20 cellular contexts compared by ENCODE assay signal in genomic region chr12:130424858-130425697, GRCh38.
A peak's percentile ranks its signal among the peaks of the same experiment; 100 is the strongest.
DNase-seq lines count a peak whose midpoint lies in the region; ATAC-seq, FAIRE-seq and TF ChIP-seq lines count a peak whose summit lies in the region.
"Had no signal": no experiment of that assay in that cellular context is flagged by ENCODE, and none has a peak within 500 bp of the region (broad histone marks: within the 10 kb centered on the region; RNA-seq: fewer than 3 reads in every experiment).

No MANE protein-coding gene starts in this region.

- H3K36me3 ChIP-seq in H7 (replicated peaks; ENCODE audit: control insufficient read depth, insufficient read depth, low read length) (no peaks in the 10 kb centered on the region), spleen (no peaks in the 10 kb centered on the region)
- H3K36me3 ChIP-seq: Peyer's patch had no signal

- H3K27ac ChIP-seq in coronary artery (no peak overlapping the region), spleen (no peak overlapping the region)
- H3K27ac ChIP-seq: KMS-11, Peyer's patch had no signal

- H3K4me1 Mint-ChIP-seq in natural killer cell treated with Interleukin-12 subunit alpha and Interleukin-12 subunit beta and Interleukin-15 and Interleukin-18, amount 100 ng/mL, for 72 hours (ENCODE audit: low read depth in 2 of 2): no peaks in the 10 kb centered on the region
- no peaks in the 10 kb centered on the region for H3K4me1 Mint-ChIP-seq in chondrocyte (ENCODE audit: low read depth)
- no peaks in the 10 kb centered on the region for H3K4me1 Mint-ChIP-seq in activated T-cell treated with anti-CD3 and anti-CD28 coated beads, Interleukin-2, amount 50 U/mL, for 24 hours (ENCODE audit: low read depth)

- no peak for FAIRE-seq in D721Med (lab: Jason Lieb, UNC)

- peaks cover 0 to under 1% of the 10 kb centered on the region in 2 donors for H3K27me3 Mint-ChIP-seq in natural killer cell treated with Interleukin-12 subunit alpha and Interleukin-12 subunit beta and Interleukin-15 and Interleukin-18, amount 100 ng/mL, for 72 hours
- peaks cover 4% of the 10 kb centered on the region for H3K27me3 Mint-ChIP-seq in chondrocyte (ENCODE audit: low read depth)
- no peaks in the 10 kb centered on the region for H3K27me3 Mint-ChIP-seq in activated T-cell treated with anti-CD3 and anti-CD28 coated beads, Interleukin-2, amount 50 U/mL, for 24 hours

- H3K9me3 ChIP-seq in spleen: no peaks in the 10 kb centered on the region
- H3K9me3 ChIP-seq: BE2C, Peyer's patch had no signal

- TF ChIP-seq CTCF in coronary artery (IDR thresholded peaks at IDR 0.05) (no peak), spleen (IDR thresholded peaks at IDR 0.05 in 8 of 11, conservative IDR thresholded peaks at IDR 0.05 in 3 of 11) (no peak), chondrocyte (IDR thresholded peaks at IDR 0.05) (no peak), D721Med (IDR thresholded peaks at IDR 0.05; ENCODE audit: insufficient read depth, missing control alignments) (no peak)

- no peak overlapping the region for H3K4me3 Mint-ChIP-seq in natural killer cell treated with Interleukin-12 subunit alpha and Interleukin-12 subunit beta and Interleukin-15 and Interleukin-18, amount 100 ng/mL, for 72 hours
- no peak overlapping the region for H3K4me3 Mint-ChIP-seq in chondrocyte (ENCODE audit: unreplicated experiment)
- H3K4me3 Mint-ChIP-seq in activated T-cell treated with anti-CD3 and anti-CD28 coated beads, Interleukin-2, amount 50 U/mL, for 24 hours: no peak overlapping the region

- peak; percentile 14 to 15 for ATAC-seq in natural killer cell treated with Interleukin-12 subunit alpha and Interleukin-12 subunit beta and Interleukin-15 and Interleukin-18, amount 100 ng/mL, for 72 hours
- no peak for ATAC-seq in HG03460 (IDR thresholded peaks at IDR 0.05; ENCODE audit: unreplicated experiment)

- intact Hi-C loops in spleen (cut with DNase I; ENCODE audit: low total_unique reads): no loop called here

- no peaks in the 10 kb centered on the region for H3K4me1 ChIP-seq in spleen
- H3K4me1 ChIP-seq: BE2C, Peyer's patch had no signal

- H3K27ac Mint-ChIP-seq in natural killer cell treated with Interleukin-12 subunit alpha and Interleukin-12 subunit beta and Interleukin-15 and Interleukin-18, amount 100 ng/mL, for 72 hours: no peak overlapping the region
- H3K27ac Mint-ChIP-seq in chondrocyte (ENCODE audit: unreplicated experiment): no peak overlapping the region
- no peak overlapping the region for H3K27ac Mint-ChIP-seq in activated T-cell treated with anti-CD3 and anti-CD28 coated beads, Interleukin-2, amount 50 U/mL, for 24 hours

- H3K27me3 ChIP-seq in H7 (ENCODE audit: control insufficient read depth, insufficient read depth, low read length): no peaks in the 10 kb centered on the region
- H3K27me3 ChIP-seq in spleen (replicated peaks in 1 of 7): no peaks in the 10 kb centered on the region
- H3K27me3 ChIP-seq: BE2C, Peyer's patch had no signal

- WGBS in spleen, 5 donors: 84 to 93% (median 90%) methylated on average over 32 to 36 of the region's 36 CpGs

- no peaks in the 10 kb centered on the region for H3K36me3 Mint-ChIP-seq in natural killer cell treated with Interleukin-12 subunit alpha and Interleukin-12 subunit beta and Interleukin-15 and Interleukin-18, amount 100 ng/mL, for 72 hours
- H3K36me3 Mint-ChIP-seq in chondrocyte (ENCODE audit: low read depth): no peaks in the 10 kb centered on the region
- no peaks in the 10 kb centered on the region for H3K36me3 Mint-ChIP-seq in activated T-cell treated with anti-CD3 and anti-CD28 coated beads, Interleukin-2, amount 50 U/mL, for 24 hours (ENCODE audit: low read depth)

- H3K9me3 Mint-ChIP-seq in natural killer cell treated with Interleukin-12 subunit alpha and Interleukin-12 subunit beta and Interleukin-15 and Interleukin-18, amount 100 ng/mL, for 72 hours: no peaks in the 10 kb centered on the region
- H3K9me3 Mint-ChIP-seq in chondrocyte (ENCODE audit: low read depth): no peaks in the 10 kb centered on the region
- H3K9me3 Mint-ChIP-seq in activated T-cell treated with anti-CD3 and anti-CD28 coated beads, Interleukin-2, amount 50 U/mL, for 24 hours: no peaks in the 10 kb centered on the region

- H3K4me3 ChIP-seq in H7 (ENCODE audit: insufficient read depth, low read depth, low read length) (no peak overlapping the region), coronary artery (no peak overlapping the region), spleen (no peak overlapping the region)
- H3K4me3 ChIP-seq: Peyer's patch had no signal

- no peak for TF ChIP-seq POLR2A in spleen (IDR thresholded peaks at IDR 0.05)

- DNase-seq in H7 (peak; percentile 52), coronary artery (ENCODE audit: low spot score) (peak; percentile 70), spleen (peak; percentile 71), chondrocyte (ENCODE audit: low spot score) (no peak), D721Med (ENCODE audit: insufficient read length, low spot score) (no peak)
- DNase-seq in natural killer cell treated with Interleukin-12 subunit alpha and Interleukin-12 subunit beta and Interleukin-15 and Interleukin-18, amount 100 ng/mL, for 72 hours (ENCODE audit: low spot score): no peak
- DNase-seq in activated T-cell treated with anti-CD3 and anti-CD28 coated beads, Interleukin-2, amount 50 U/mL, for 24 hours: no peak
- DNase-seq: BE2C, EL, GOT3, IMR-90, NCI-H1092 treated with DMSO at 0.1 percent for 48 hours, NCI-H1436 treated with DMSO at 0.1 percent for 48 hours, NCI-H1930, NCI-H226, NCI-H524, NCI-H82, Peyer's patch had no signal

Comparison
In these comparisons a context has a peak if more than half of its experiments do, and no peak if none do; other contexts are left out.
1. DNase-seq: peak in H7 (single experiment), coronary artery (single experiment) and spleen (single experiment); none in natural killer cell treated with Interleukin-12 subunit alpha and Interleukin-12 subunit beta and Interleukin-15 and Interleukin-18, amount 100 ng/mL, for 72 hours (single experiment), chondrocyte (single experiment), D721Med (single experiment) and activated T-cell treated with anti-CD3 and anti-CD28 coated beads, Interleukin-2, amount 50 U/mL, for 24 hours (single experiment).